In genomic region chr3:122681294-122682015, GRCh38 we compare ENCODE assay signal across 8 cellular contexts.
DNase-seq lines count a peak whose midpoint lies in the region; ATAC-seq lines count a peak whose summit lies in the region.

No MANE protein-coding gene starts in this region.

- H3K4me1 Mint-ChIP-seq in activated naive CD8-positive, alpha-beta T cell (ENCODE audit: low read depth), result peaks cover 61% of the 10 kb centered on the region

- H3K36me3 ChIP-seq in iPS-18a (ENCODE audit: control insufficient read depth, low read depth, low read length) (no peaks in the 10 kb centered on the region), stomach smooth muscle (ENCODE audit: control insufficient read depth in 2 of 2, insufficient read depth in 2 of 2, low read length in 2 of 2) (peaks cover under 1 to 8% of the 10 kb centered on the region in 2 donors)

- H3K27ac ChIP-seq in iPS-18a (ENCODE audit: low read length) (no peak overlapping the region), stomach smooth muscle (ENCODE audit: low read length) (peak overlapping the region; percentile 94)

- peak overlapping the region; percentile 29 for H3K9ac ChIP-seq in iPS-18a (ENCODE audit: low read length)
- peak overlapping the region; percentile 75 to 80 for H3K9ac ChIP-seq in stomach smooth muscle (ENCODE audit: low read length in 2 of 2)

- DNase-seq in DMS53 (lab: John Stamatoyannopoulos, UW) (peak; percentile 11), DMS53 treated with DMSO at 0.1 percent for 48 hours (lab: John Stamatoyannopoulos, UW; ENCODE audit: unreplicated experiment) (no peak), DMS153 (lab: John Stamatoyannopoulos, UW) (no peak)

- no peaks in the 10 kb centered on the region for H3K9me3 Mint-ChIP-seq in activated naive CD8-positive, alpha-beta T cell (ENCODE audit: low read depth)

- peaks cover 4% of the 10 kb centered on the region for H3K36me3 Mint-ChIP-seq in activated naive CD8-positive, alpha-beta T cell

- H3K9me3 ChIP-seq in iPS-18a (ENCODE audit: control insufficient read depth, low read depth, low read length), result no peaks in the 10 kb centered on the region
- no peaks in the 10 kb centered on the region for H3K9me3 ChIP-seq in stomach smooth muscle (ENCODE audit: control insufficient read depth in 2 of 2, low read length in 2 of 2)

- peak overlapping the region; percentile 97 for H3K27ac Mint-ChIP-seq in activated naive CD8-positive, alpha-beta T cell

- peak overlapping the region; percentile 99 for H3K4me3 Mint-ChIP-seq in activated naive CD8-positive, alpha-beta T cell

- H3K4me1 ChIP-seq in iPS-18a (ENCODE audit: control insufficient read depth, low read depth, low read length) (peaks cover 12% of the 10 kb centered on the region), stomach smooth muscle (ENCODE audit: control insufficient read depth, insufficient read depth, low read length) (peaks cover 31% of the 10 kb centered on the region)

- no peak for ATAC-seq in GM21390 (IDR thresholded peaks at IDR 0.05; ENCODE audit: unreplicated experiment)
- no peak for ATAC-seq in GM21423 (IDR thresholded peaks at IDR 0.05; ENCODE audit: unreplicated experiment)

- H3K27me3 Mint-ChIP-seq in activated naive CD8-positive, alpha-beta T cell, result no peaks in the 10 kb centered on the region

- peak overlapping the region; percentile 74 for H3K4me3 ChIP-seq in iPS-18a (ENCODE audit: low read length)
- H3K4me3 ChIP-seq in stomach smooth muscle (ENCODE audit: low read length in 2 of 2), result peak overlapping the region; percentile 79 to 90

- H3K27me3 ChIP-seq in iPS-18a (ENCODE audit: control insufficient read depth, insufficient read depth, low read length) (peaks cover 19% of the 10 kb centered on the region), stomach smooth muscle (ENCODE audit: control insufficient read depth in 1 of 2, insufficient read depth in 2 of 2, low read length in 2 of 2) (no peaks in the 10 kb centered on the region)
